9 cellular contexts compared by ENCODE assay signal in the genomic region with DNA sequence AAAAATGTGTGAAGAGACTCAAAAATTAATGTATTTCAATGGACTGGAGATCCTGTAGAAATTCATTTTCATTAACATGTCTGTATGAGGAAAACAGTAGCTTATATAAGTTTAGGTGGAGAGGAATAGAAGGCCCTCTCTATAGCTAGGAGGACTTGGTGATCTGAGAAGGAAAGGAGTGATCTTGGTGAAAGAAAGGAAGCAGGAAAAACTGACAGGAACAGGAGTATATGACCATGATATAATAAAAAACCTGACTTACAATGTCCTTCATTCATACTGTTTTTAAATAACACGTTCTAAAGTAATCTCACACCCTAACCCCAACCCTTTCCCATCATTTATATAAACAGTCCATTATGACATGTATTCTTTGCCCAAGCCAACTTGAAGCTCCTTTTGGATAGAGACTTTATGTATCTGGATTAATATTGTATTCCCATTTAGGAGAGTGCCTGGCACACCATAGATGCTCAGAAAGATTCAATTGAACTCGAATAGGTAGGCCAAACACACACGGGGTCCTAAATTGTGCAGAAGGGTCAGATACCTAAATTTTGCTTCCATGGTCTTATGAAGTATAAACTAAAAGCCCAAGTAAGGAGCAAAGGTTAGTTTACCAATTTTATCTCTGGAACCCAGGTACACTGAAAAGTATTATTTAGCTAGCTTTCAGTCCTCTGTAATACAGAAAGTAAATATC.
A peak's percentile ranks its signal among the peaks of the same experiment; 100 is the strongest.
DNase-seq lines count a peak whose midpoint lies in the region; ATAC-seq, FAIRE-seq and TF ChIP-seq lines count a peak whose summit lies in the region.
"Had no signal": no experiment of that assay in that cellular context is flagged by ENCODE, and none has a peak within 500 bp of the region (broad histone marks: within the 10 kb centered on the region; RNA-seq: fewer than 3 reads in every experiment).

No MANE protein-coding gene starts in this region.

- H3K4me3 ChIP-seq in AG04449 (ENCODE audit: low read depth, low read length) = peak overlapping the region; percentile 77
- peak overlapping the region; percentile 86 for H3K4me3 ChIP-seq in HUES64 (ENCODE audit: low read length)
- H3K4me3 ChIP-seq in body of pancreas = peak overlapping the region; percentile 23 to 36
- H3K4me3 ChIP-seq in mesodermal cell (ENCODE audit: extremely low read depth, insufficient read depth, low read length, poor library complexity, severe bottlenecking) = peak overlapping the region; percentile 76

- 60% methylated on average over 3 of the region's 3 CpGs for WGBS in HUES64
- WGBS in body of pancreas, 2 donors = 11 to 12% methylated on average over 3 of the region's 3 CpGs
- WGBS in mesodermal cell (ENCODE audit: insufficient coverage in 2 of 2), 2 experiments = 35 to 40% methylated on average over 1 to 2 of the region's 3 CpGs

- DNase-seq in AG04449 (ENCODE audit: low read depth, low spot score) = no peak
- DNase-seq in body of pancreas = no peak
- no peak for DNase-seq in stimulated activated CD4-positive, alpha-beta T cell treated with anti-CD3 and anti-CD28 coated beads, Interleukin-15, amount 100 ng/mL, for 24 hours
- no peak for DNase-seq in urothelium cell line (ENCODE audit: low spot score)
- DNase-seq in stimulated activated CD4-positive, alpha-beta T cell treated with anti-CD3 and anti-CD28 coated beads, Interleukin-2, amount 100 ng/mL, for 48 hours = no peak
- DNase-seq in NCI-H1694 (lab: John Stamatoyannopoulos, UW) = no peak

- H3K27ac ChIP-seq in HUES64 (ENCODE audit: low read depth, low read length) (peak overlapping the region; percentile 98), body of pancreas (peak overlapping the region; percentile 93 to 98 (median 95)), mesodermal cell (ENCODE audit: low read depth, low read length, severe bottlenecking) (peak overlapping the region; percentile 99)

- peak overlapping the region; percentile 99 for H3K9ac ChIP-seq in HUES64 (ENCODE audit: low read depth, low read length)

- H3K9me3 ChIP-seq in HUES64 (ENCODE audit: insufficient read depth, low read depth, low read length) (no peaks in the 10 kb centered on the region), body of pancreas (no peaks in the 10 kb centered on the region), mesodermal cell (ENCODE audit: control insufficient read depth, low read length) (no peaks in the 10 kb centered on the region)
- H3K9me3 ChIP-seq: mucosa of descending colon had no signal

- H3K27me3 ChIP-seq in HUES64 (ENCODE audit: insufficient read depth, low read length) (no peaks in the 10 kb centered on the region), body of pancreas (no peaks in the 10 kb centered on the region)

- CTCF ChIA-PET in AG04449 (lab: Yijun Ruan, JAX) = interaction anchor here (0.6 to 8.0 kb wide), 9 partner anchors 12 to 1810 kb away, joined by 3 to 58 read pairs (median 5); a partner anchor contains a TSS

- intact Hi-C loops in body of pancreas (cut with DNase I) = no loop called here

- H3K36me3 ChIP-seq in HUES64 (ENCODE audit: insufficient read depth, low read length) (no peaks in the 10 kb centered on the region), body of pancreas (replicated peaks in 1 of 2; ENCODE audit: insufficient read depth in 1 of 2, low read depth in 2 of 2) (no peaks in the 10 kb centered on the region), mesodermal cell (ENCODE audit: control insufficient read depth, insufficient read depth, low read length) (no peaks in the 10 kb centered on the region)

- no peak for TF ChIP-seq POLR2A in body of pancreas (IDR thresholded peaks at IDR 0.05)

- no peak for ATAC-seq in body of pancreas

- FAIRE-seq in urothelium cell line (lab: Jason Lieb, UNC) = no peak

- no peak for TF ChIP-seq CTCF in AG04449 (IDR thresholded peaks at IDR 0.05; ENCODE audit: insufficient read depth, low read length, missing control alignments)
- TF ChIP-seq CTCF in body of pancreas (IDR thresholded peaks at IDR 0.05) = no peak

- POLR2A ChIA-PET in AG04449 (lab: Yijun Ruan, JAX) = interaction anchor here (0.7 to 6.6 kb wide), 11 partner anchors 12 to 1793 kb away, joined by 3 to 160 read pairs (median 19); a partner anchor contains a TSS

- peaks cover 29% of the 10 kb centered on the region for H3K4me1 ChIP-seq in HUES64 (ENCODE audit: insufficient read depth, low read length)
- peaks cover 28% of the 10 kb centered on the region for H3K4me1 ChIP-seq in body of pancreas
- no peaks in the 10 kb centered on the region for H3K4me1 ChIP-seq in mesodermal cell (ENCODE audit: control insufficient read depth, insufficient read depth, low read length, poor library complexity, severe bottlenecking)

Comparison
In these comparisons a context has a peak if more than half of its experiments do, and no peak if none do; other contexts are left out.
1. H3K4me3 ChIP-seq: peak in every context shown above with its lines; median percentile 86 in HUES64; 77 in AG04449; 76 in mesodermal cell; 30 in body of pancreas.